Comparison of ENCODE assay signal across 6 cellular contexts in genomic region chr12:55816876-55817351, GRCh38. TPM values are rescaled to one million over a fixed set of nuclear protein-coding genes. Genes with fewer than 3 reads are reported as not detected.
DNase-seq lines count a peak whose midpoint lies in the region; ATAC-seq and TF ChIP-seq lines count a peak whose summit lies in the region.

No MANE protein-coding gene starts in this region.

- peaks cover 39% of the 10 kb centered on the region for H3K4me1 Mint-ChIP-seq in activated T-helper 1 cell treated with anti-CD3 and anti-CD28 coated beads, Interleukin-12 subunit alpha, Interleukin-12 subunit beta, Interleukin-2, Interleukin-4 antibody, amounts not matched to agents 30 ng/mL and 10 ng/mL and 1 ng/mL, durations not matched to agents 14 hours and 24 hours and 36 hours (ENCODE audit: low read depth)

- no peaks in the 10 kb centered on the region for H3K27me3 Mint-ChIP-seq in activated T-helper 1 cell treated with anti-CD3 and anti-CD28 coated beads, Interleukin-12 subunit alpha, Interleukin-12 subunit beta, Interleukin-2, Interleukin-4 antibody, amounts not matched to agents 30 ng/mL and 10 ng/mL and 1 ng/mL, durations not matched to agents 14 hours and 24 hours and 36 hours (ENCODE audit: insufficient read depth)

- no peak overlapping the region for H3K27ac Mint-ChIP-seq in activated T-helper 1 cell treated with anti-CD3 and anti-CD28 coated beads, Interleukin-12 subunit alpha, Interleukin-12 subunit beta, Interleukin-2, Interleukin-4 antibody, amounts not matched to agents 30 ng/mL and 10 ng/mL and 1 ng/mL, durations not matched to agents 14 hours and 24 hours and 36 hours

- H3K9me3 Mint-ChIP-seq in activated T-helper 1 cell treated with anti-CD3 and anti-CD28 coated beads, Interleukin-12 subunit alpha, Interleukin-12 subunit beta, Interleukin-2, Interleukin-4 antibody, amounts not matched to agents 30 ng/mL and 10 ng/mL and 1 ng/mL, durations not matched to agents 14 hours and 24 hours and 36 hours, result no peaks in the 10 kb centered on the region

- H3K4me1 ChIP-seq in trophoblast cell (ENCODE audit: control insufficient read depth in 1 of 2, insufficient read depth in 2 of 2, low read length in 2 of 2), result peaks cover 2 to 7% of the 10 kb centered on the region in 2 experiments

- peak overlapping the region; percentile 78 for H2BK5ac ChIP-seq in trophoblast cell (ENCODE audit: low read depth, low read length, poor library complexity)

- H3K4me2 ChIP-seq in trophoblast cell (ENCODE audit: low read length), result peak overlapping the region; percentile 81

- no CpG with 5 or more reads among the region's 14 CpGs for WGBS in trophoblast cell (ENCODE audit: extremely low coverage, insufficient coverage, insufficient read length)

- H3K14ac ChIP-seq in trophoblast cell (ENCODE audit: low read length), result peak overlapping the region; percentile 75

- ATAC-seq in HG03097 (IDR thresholded peaks at IDR 0.05; ENCODE audit: low FRiP score, unreplicated experiment) (peak; percentile 1), GM19397 (IDR thresholded peaks at IDR 0.05; ENCODE audit: unreplicated experiment) (no peak)

- no peak overlapping the region for H3K23ac ChIP-seq in trophoblast cell (ENCODE audit: low read length)

- H2BK120ac ChIP-seq in trophoblast cell (ENCODE audit: insufficient read depth, low read length, poor library complexity), result peak overlapping the region; percentile 77

- peaks cover 31% of the 10 kb centered on the region for H3K36me3 Mint-ChIP-seq in activated T-helper 1 cell treated with anti-CD3 and anti-CD28 coated beads, Interleukin-12 subunit alpha, Interleukin-12 subunit beta, Interleukin-2, Interleukin-4 antibody, amounts not matched to agents 30 ng/mL and 10 ng/mL and 1 ng/mL, durations not matched to agents 14 hours and 24 hours and 36 hours (ENCODE audit: low read depth)

- TF ChIP-seq CTCF in cardiac fibroblast (IDR thresholded peaks at IDR 0.05; ENCODE audit: low read depth, low read length), result no peak

- H3K4me3 Mint-ChIP-seq in activated T-helper 1 cell treated with anti-CD3 and anti-CD28 coated beads, Interleukin-12 subunit alpha, Interleukin-12 subunit beta, Interleukin-2, Interleukin-4 antibody, amounts not matched to agents 30 ng/mL and 10 ng/mL and 1 ng/mL, durations not matched to agents 14 hours and 24 hours and 36 hours, result no peak overlapping the region

- peak in 1 of 2 donors; percentile 40 for DNase-seq in cardiac fibroblast (ENCODE audit: low read depth in 2 of 2)
- no peak for DNase-seq in trophoblast cell
- no peak for DNase-seq in activated T-helper 1 cell treated with anti-CD3 and anti-CD28 coated beads, Interleukin-12 subunit alpha, Interleukin-12 subunit beta, Interleukin-2, Interleukin-4 antibody, amounts not matched to agents 30 ng/mL and 10 ng/mL and 1 ng/mL, durations not matched to agents 14 hours and 24 hours and 36 hours (ENCODE audit: low spot score)
- DNase-seq in HK-2 (ENCODE audit: unreplicated experiment), result no peak

- peaks cover 23% of the 10 kb centered on the region for H3K79me2 ChIP-seq in trophoblast cell (ENCODE audit: control insufficient read depth, insufficient read depth, low read length, poor library complexity)

- H3K9ac ChIP-seq in trophoblast cell (ENCODE audit: low read length), result peak overlapping the region; percentile 94

- peak overlapping the region; percentile 55 for H3K18ac ChIP-seq in trophoblast cell (ENCODE audit: low read length)

- H4K12ac ChIP-seq in trophoblast cell (ENCODE audit: low read depth, low read length), result peak overlapping the region; percentile 72

- H4K8ac ChIP-seq in trophoblast cell (ENCODE audit: low read depth, low read length), result peak overlapping the region; percentile 89

- H3K4me3 ChIP-seq in cardiac fibroblast (replicated peaks in 1 of 2; ENCODE audit: low read depth in 2 of 2, low read length in 2 of 2), result peak overlapping the region; percentile 83
- H3K4me3 ChIP-seq in trophoblast cell (ENCODE audit: low read depth, low read length), result peak overlapping the region; percentile 94

- H3K9me3 ChIP-seq in trophoblast cell (ENCODE audit: insufficient read depth, low read depth, low read length), result no peaks in the 10 kb centered on the region

- H3K36me3 ChIP-seq in trophoblast cell (ENCODE audit: control insufficient read depth in 1 of 2, insufficient read depth in 2 of 2, low read length in 2 of 2), result peaks cover 22 to 30% of the 10 kb centered on the region in 2 experiments

- peak overlapping the region; percentile 3 for H2AK5ac ChIP-seq in trophoblast cell (ENCODE audit: low read length)

- H3K27ac ChIP-seq in trophoblast cell (ENCODE audit: low read depth, low read length), result peak overlapping the region; percentile 65

- H2AFZ ChIP-seq in trophoblast cell (ENCODE audit: insufficient read depth, low read length, poor library complexity), result peak overlapping the region; percentile 12

- H3K79me1 ChIP-seq in trophoblast cell (ENCODE audit: low read length), result peaks cover 6% of the 10 kb centered on the region

- intact Hi-C loops in activated T-helper 1 cell treated with anti-CD3 and anti-CD28 coated beads, Interleukin-12 subunit alpha, Interleukin-12 subunit beta, Interleukin-2, Interleukin-4 antibody, amounts not matched to agents 30 ng/mL and 10 ng/mL and 1 ng/mL, durations not matched to agents 14 hours and 24 hours and 36 hours (cut with micrococcal nuclease), result loop anchor here (1.0 to 5.0 kb wide), 13 partner anchors 74 to 630 kb away; partner anchors contain the start of genes CD63, GDF11, IKZF4 and NABP2

- peak overlapping the region; percentile 91 for H4K91ac ChIP-seq in trophoblast cell (ENCODE audit: low read depth, low read length)

- no peaks in the 10 kb centered on the region for H3K27me3 ChIP-seq in trophoblast cell (ENCODE audit: insufficient read depth, low read length)

- H2BK12ac ChIP-seq in trophoblast cell (ENCODE audit: low read length), result no peak overlapping the region

- H3K4ac ChIP-seq in trophoblast cell (ENCODE audit: low read depth, low read length), result peak overlapping the region; percentile 87

RNA-seq across cellular contexts. Expression of gene SARNP, which starts 0.6 kb away (rescaled TPM):
- polyA plus RNA-seq in trophoblast cell (2013), result 174 and 182 TPM in 2 replicates
- total RNA-seq in activated T-helper 1 cell treated with anti-CD3 and anti-CD28 coated beads, Interleukin-12 subunit alpha, Interleukin-12 subunit beta, Interleukin-2, Interleukin-4 antibody, amounts not matched to agents 30 ng/mL and 10 ng/mL and 1 ng/mL, durations not matched to agents 14 hours and 24 hours and 36 hours, result 70.7 and 75.1 TPM in 2 replicates

RNA-seq across cellular contexts. Expression of gene ORMDL2, which starts 0.9 kb away (rescaled TPM):
- polyA plus RNA-seq in trophoblast cell (2013), result 105 and 118 TPM in 2 replicates
- total RNA-seq in activated T-helper 1 cell treated with anti-CD3 and anti-CD28 coated beads, Interleukin-12 subunit alpha, Interleukin-12 subunit beta, Interleukin-2, Interleukin-4 antibody, amounts not matched to agents 30 ng/mL and 10 ng/mL and 1 ng/mL, durations not matched to agents 14 hours and 24 hours and 36 hours, result 58.9 and 61.2 TPM in 2 replicates

RNA-seq across cellular contexts. Expression of gene DNAJC14, which starts 12.5 kb away (rescaled TPM):
- polyA plus RNA-seq in trophoblast cell (2013), result 18.9 and 19.5 TPM in 2 replicates
- 43.5 and 45.0 TPM in 2 replicates for total RNA-seq in activated T-helper 1 cell treated with anti-CD3 and anti-CD28 coated beads, Interleukin-12 subunit alpha, Interleukin-12 subunit beta, Interleukin-2, Interleukin-4 antibody, amounts not matched to agents 30 ng/mL and 10 ng/mL and 1 ng/mL, durations not matched to agents 14 hours and 24 hours and 36 hours

RNA-seq across cellular contexts. Expression of gene MMP19, which starts 25.8 kb away (rescaled TPM):
- polyA plus RNA-seq in trophoblast cell (2013), result 5.1 and 5.4 TPM in 2 replicates
- total RNA-seq in activated T-helper 1 cell treated with anti-CD3 and anti-CD28 coated beads, Interleukin-12 subunit alpha, Interleukin-12 subunit beta, Interleukin-2, Interleukin-4 antibody, amounts not matched to agents 30 ng/mL and 10 ng/mL and 1 ng/mL, durations not matched to agents 14 hours and 24 hours and 36 hours, result not detected in 2 replicates
